In genomic region chr12:4270670-4271432, GRCh38 we compare ENCODE assay signal across 8 cellular contexts. TPM values are rescaled to one million over a fixed set of nuclear protein-coding genes. Genes with fewer than 3 reads are reported as not detected.
DNase-seq lines count a peak whose midpoint lies in the region; FAIRE-seq and TF ChIP-seq lines count a peak whose summit lies in the region.

No MANE protein-coding gene starts in this region.

- no peaks in the 10 kb centered on the region for H3K27me3 Mint-ChIP-seq in activated naive CD8-positive, alpha-beta T cell treated with anti-CD3 and anti-CD28 coated beads for 36 hours

- H3K4me2 ChIP-seq in hepatocyte, result peak overlapping the region; percentile 88

- TF ChIP-seq CTCF in hepatocyte (IDR thresholded peaks at IDR 0.05; ENCODE audit: poor library complexity) (no peak), sigmoid colon (IDR thresholded peaks at IDR 0.05) (no peak), BE2C (IDR thresholded peaks at IDR 0.05; ENCODE audit: low read depth, low read length) (no peak)

- H3K9me2 ChIP-seq in hepatocyte (replicated peaks; ENCODE audit: insufficient read depth), result no peaks in the 10 kb centered on the region

- H2AFZ ChIP-seq in hepatocyte, result peak overlapping the region; percentile 27

- H3K36me3 ChIP-seq in hepatocyte (replicated peaks; ENCODE audit: insufficient read depth, low read depth) (no peaks in the 10 kb centered on the region), sigmoid colon (no peaks in the 10 kb centered on the region), BE2C (no peaks in the 10 kb centered on the region)

- H4K20me1 ChIP-seq in hepatocyte (ENCODE audit: insufficient read depth, poor library complexity, severe bottlenecking), result no peaks in the 10 kb centered on the region

- H3K4me3 Mint-ChIP-seq in activated naive CD8-positive, alpha-beta T cell treated with anti-CD3 and anti-CD28 coated beads for 36 hours, result peak overlapping the region; percentile 97

- DNase-seq in DMS53 treated with DMSO at 0.1 percent for 48 hours (lab: John Stamatoyannopoulos, UW; ENCODE audit: unreplicated experiment), result peak; percentile 99
- peak; percentile 28 for DNase-seq in NAMALWA (ENCODE audit: low spot score)
- peak; percentile 57 for DNase-seq in activated naive CD8-positive, alpha-beta T cell treated with anti-CD3 and anti-CD28 coated beads for 36 hours
- peak; percentile 59 for DNase-seq in hepatocyte (ENCODE audit: low spot score)
- peak; percentile 83 for DNase-seq in sigmoid colon
- no peak for DNase-seq in hepatic stellate cell (ENCODE audit: low spot score)
- no peak for DNase-seq in BE2C
- DNase-seq in HTR-8/SVneo (ENCODE audit: insufficient read length, low spot score), result no peak

- H3K36me3 Mint-ChIP-seq in activated naive CD8-positive, alpha-beta T cell treated with anti-CD3 and anti-CD28 coated beads for 36 hours, result peaks cover 19% of the 10 kb centered on the region

- peaks cover 22% of the 10 kb centered on the region for H3K79me2 ChIP-seq in hepatocyte

- peaks cover 16% of the 10 kb centered on the region for H3K4me1 ChIP-seq in hepatocyte (ENCODE audit: insufficient read depth)
- peaks cover 0 to 37% (median 28%) of the 10 kb centered on the region in 4 donors for H3K4me1 ChIP-seq in sigmoid colon
- H3K4me1 ChIP-seq in BE2C, result no peaks in the 10 kb centered on the region

- H3K9me3 ChIP-seq in hepatocyte (ENCODE audit: low read depth), result no peaks in the 10 kb centered on the region
- H3K9me3 ChIP-seq in sigmoid colon, result no peaks in the 10 kb centered on the region
- H3K9me3 ChIP-seq in BE2C, result no peaks in the 10 kb centered on the region; the same call in 1 of the 2 replicates

- no peak for FAIRE-seq in HTR-8/SVneo (lab: Jason Lieb, UNC)

- H3K4me3 ChIP-seq in hepatocyte (peak overlapping the region; percentile 78), sigmoid colon (peak overlapping the region; percentile 44 to 91 (median 74)), BE2C (ENCODE audit: low read depth, low read length) (no peak overlapping the region)

- peak overlapping the region; percentile 100 for H3K27ac Mint-ChIP-seq in activated naive CD8-positive, alpha-beta T cell treated with anti-CD3 and anti-CD28 coated beads for 36 hours

- H3K27ac ChIP-seq in hepatocyte (peak overlapping the region; percentile 96), sigmoid colon (peak overlapping the region; percentile 93 to 99 (median 95))

- peak in 1 of 2 donors; percentile 29 for TF ChIP-seq POLR2A in sigmoid colon (IDR thresholded peaks at IDR 0.05)

- TF ChIP-seq EP300 in sigmoid colon (IDR thresholded peaks at IDR 0.05), result no peak

- H3K4me1 Mint-ChIP-seq in activated naive CD8-positive, alpha-beta T cell treated with anti-CD3 and anti-CD28 coated beads for 36 hours, result peaks cover 21% of the 10 kb centered on the region

- peaks cover 19% of the 10 kb centered on the region for H3K27me3 ChIP-seq in hepatocyte
- H3K27me3 ChIP-seq in sigmoid colon, result no peaks in the 10 kb centered on the region
- peaks cover 97% of the 10 kb centered on the region for H3K27me3 ChIP-seq in BE2C

- intact Hi-C loops in sigmoid colon (cut with DNase I), result loop anchor here (10.0 kb wide), 1 partner anchor 1196 kb away; the partner anchor contains the start of gene TSPAN9

- WGBS in hepatocyte (ENCODE audit: low lambda C conversion rate, missing lambda C conversion rate), result 2% methylated on average over 31 of the region's 48 CpGs
- WGBS in sigmoid colon, 2 donors, result 1% methylated on average over 48 of the region's 48 CpGs

- H3K9me3 Mint-ChIP-seq in activated naive CD8-positive, alpha-beta T cell treated with anti-CD3 and anti-CD28 coated beads for 36 hours, result no peaks in the 10 kb centered on the region

RNA-seq across cellular contexts. Expression of gene CCND2, which starts 2.7 kb away (rescaled TPM):
- total RNA-seq in activated naive CD8-positive, alpha-beta T cell treated with anti-CD3 and anti-CD28 coated beads for 36 hours, result 100 to 1,000 TPM; 749 TPM
- 232 and 250 TPM in 2 replicates for total RNA-seq in hepatocyte
- polyA plus RNA-seq in hepatocyte, result 131 and 157 TPM in 2 replicates
- total RNA-seq in sigmoid colon, result 100 to 1,000 TPM in 3 of 4 donors, 10 to 100 TPM in 1; 98.7 to 178 (median 149) TPM
- 10 to 100 TPM in 1 of 3 donors, 1 to 10 TPM in 2; 7.8 to 35.0 (median 8.6) TPM for polyA plus RNA-seq in sigmoid colon
- not detected for polyA plus RNA-seq in BE2C (2012; ENCODE audit: insufficient read depth, insufficient read length, low read depth)

RNA-seq across cellular contexts. Expression of gene TIGAR, which starts 50.2 kb away (rescaled TPM):
- 10 to 100 TPM; 14.0 to 15.8 TPM for total RNA-seq in activated naive CD8-positive, alpha-beta T cell treated with anti-CD3 and anti-CD28 coated beads for 36 hours
- 6.9 and 7.9 TPM in 2 replicates for total RNA-seq in hepatocyte
- polyA plus RNA-seq in hepatocyte, result 9.8 and 12.3 TPM in 2 replicates
- 1 to 10 TPM; 4.4 to 6.0 (median 5.2) TPM for total RNA-seq in sigmoid colon
- polyA plus RNA-seq in sigmoid colon, result 10 to 100 TPM in 1 of 3 donors, 1 to 10 TPM in 2; 7.1 to 14.6 (median 7.8) TPM
- polyA plus RNA-seq in BE2C (2012; ENCODE audit: insufficient read depth, insufficient read length, low read depth), result 9.6 TPM

Comparison
In these comparisons a context has a peak if more than half of its experiments do, and no peak if none do; other contexts are left out.
1. DNase-seq: peak in DMS53 treated with DMSO at 0.1 percent for 48 hours (single experiment), NAMALWA (single experiment), activated naive CD8-positive, alpha-beta T cell treated with anti-CD3 and anti-CD28 coated beads for 36 hours (single experiment), hepatocyte (single experiment) and sigmoid colon (single experiment); none in hepatic stellate cell (single experiment), BE2C (single experiment) and HTR-8/SVneo (single experiment).